19 cellular contexts compared by ENCODE assay signal in genomic region chr13:59746291-59746962, GRCh38.
DNase-seq lines count a peak whose midpoint lies in the region; ATAC-seq and TF ChIP-seq lines count a peak whose summit lies in the region.
"Had no signal": no experiment of that assay in that cellular context is flagged by ENCODE, and none has a peak within 500 bp of the region (broad histone marks: within the 10 kb centered on the region; RNA-seq: fewer than 3 reads in every experiment).

No MANE protein-coding gene starts in this region.

- no peaks in the 10 kb centered on the region for H4K20me1 ChIP-seq in SK-N-SH (ENCODE audit: insufficient read depth)

- H3K27me3 ChIP-seq in SK-N-SH (ENCODE audit: insufficient read depth), result no peaks in the 10 kb centered on the region
- H3K27me3 ChIP-seq: gastrocnemius medialis had no signal

- H3K4me3 ChIP-seq in SK-N-SH (ENCODE audit: low read depth in 2 of 2, low read length in 1 of 2), result no peak overlapping the region
- H3K4me3 ChIP-seq in fibroblast of mammary gland (ENCODE audit: control insufficient read depth, low read depth, low read length), result no peak overlapping the region
- H3K4me3 ChIP-seq: gastrocnemius medialis, GM23338 had no signal

- H3K9me2 ChIP-seq in SK-N-SH, result no peaks in the 10 kb centered on the region

- no peak overlapping the region for H2AFZ ChIP-seq in SK-N-SH (ENCODE audit: low read depth)
- H2AFZ ChIP-seq: GM23338 had no signal

- no peak overlapping the region for H3K9ac ChIP-seq in SK-N-SH

- no peak overlapping the region for H3K4me3 Mint-ChIP-seq in stimulated activated naive CD8-positive, alpha-beta T cell treated with anti-CD3 and anti-CD28 coated beads, Interleukin-15, amount 100 ng/mL, for 72 hours
- H3K4me3 Mint-ChIP-seq: activated CD8-positive, alpha-beta memory T cell treated with anti-CD3 and anti-CD28 coated beads, Interleukin-2, amount 10 ng/mL, durations not matched to agents 7 days and 5 days; dendritic cell treated with granulocyte-macrophage colony-stimulating factor and Interleukin-4, amounts not matched to agents 40 ng/mL and 50 ng/mL, for 4 days; GM23338 had no signal

- no peaks in the 10 kb centered on the region for H3K4me1 Mint-ChIP-seq in stimulated activated naive CD8-positive, alpha-beta T cell treated with anti-CD3 and anti-CD28 coated beads, Interleukin-15, amount 100 ng/mL, for 72 hours

- no peaks in the 10 kb centered on the region for H3K9me3 Mint-ChIP-seq in stimulated activated naive CD8-positive, alpha-beta T cell treated with anti-CD3 and anti-CD28 coated beads, Interleukin-15, amount 100 ng/mL, for 72 hours
- H3K9me3 Mint-ChIP-seq: activated naive CD4-positive, alpha-beta T cell treated with anti-CD3 and anti-CD28 coated beads, Interleukin-2, amount 50 U/mL, for 72 hours; dendritic cell treated with granulocyte-macrophage colony-stimulating factor and Interleukin-4, amounts not matched to agents 40 ng/mL and 50 ng/mL, for 4 days; GM23338 had no signal

- peaks cover 11 to 41% of the 10 kb centered on the region in 2 experiments; a peak in 3 of 4 replicates for H3K4me1 ChIP-seq in SK-N-SH (ENCODE audit: control insufficient read depth in 1 of 2, insufficient read depth in 2 of 2, low read depth in 1 of 2, low read length in 1 of 2)
- H3K4me1 ChIP-seq: gastrocnemius medialis had no signal

- H3K27ac ChIP-seq in SK-N-SH (ENCODE audit: low read depth in 2 of 2, low read length in 1 of 2), result peak overlapping the region in 1 of 2 experiments; percentile 54; a peak in 2 of 4 replicates
- H3K27ac ChIP-seq: gastrocnemius medialis had no signal

- DNase-seq in stimulated activated naive CD8-positive, alpha-beta T cell treated with anti-CD3 and anti-CD28 coated beads, Interleukin-15, Interleukin-2, amounts not matched to agents 100 U/mL and 50 U/mL, for 24 hours, result peak; percentile 4
- DNase-seq in stimulated activated naive CD8-positive, alpha-beta T cell treated with anti-CD3 and anti-CD28 coated beads, Interleukin-15, amount 100 ng/mL, for 72 hours, result no peak
- DNase-seq in SK-N-SH (no peak), fibroblast of mammary gland (ENCODE audit: low read depth) (peak; percentile 50), HEK293T (ENCODE audit: extremely low spot score) (no peak), SKM-1 treated with dmso at 0.1 percent for 144 hours (lab: John Stamatoyannopoulos, UW; ENCODE audit: unreplicated experiment) (no peak), COLO668 (lab: John Stamatoyannopoulos, UW; ENCODE audit: unreplicated experiment) (no peak), AML-193 (lab: John Stamatoyannopoulos, UW) (no peak)
- DNase-seq: activated CD8-positive, alpha-beta memory T cell treated with anti-CD3 and anti-CD28 coated beads, Interleukin-2, amount 10 ng/mL, durations not matched to agents 7 days and 5 days; DMS53; gastrocnemius medialis; KG1; NCI-H146; NCI-H526 treated with DMSO at 0.1 percent for 48 hours; posterior cingulate gyrus; SHP77 had no signal

- CTCF ChIA-PET in SK-N-SH (lab: Yijun Ruan, JAX), result interaction anchor here (0.8 to 1.9 kb wide), 3 partner anchors 15 to 354 kb away, joined by 3 to 4 read pairs (median 3); no protein-coding TSS in a partner anchor
- CTCF ChIA-PET in HEK293T (lab: Yijun Ruan, JAX), result interaction anchor here (0.7 kb wide), 1 partner anchor 98 kb away, joined by 3 read pairs; no protein-coding TSS in a partner anchor

- POLR2A ChIA-PET in SK-N-SH (lab: Yijun Ruan, JAX), result no interaction called here
- POLR2A ChIA-PET in HEK293T (lab: Yijun Ruan, JAX), result interaction anchor here (0.5 kb wide), 1 partner anchor 17 kb away, joined by 3 read pairs; no protein-coding TSS in a partner anchor

- H3K79me2 ChIP-seq in SK-N-SH (ENCODE audit: insufficient read depth), result no peaks in the 10 kb centered on the region

- no peak for ATAC-seq in stimulated activated naive CD8-positive, alpha-beta T cell treated with anti-CD3 and anti-CD28 coated beads, Interleukin-15, Interleukin-2, amounts not matched to agents 100 U/mL and 50 U/mL, for 24 hours
- no peak for ATAC-seq in stimulated activated naive CD8-positive, alpha-beta T cell treated with anti-CD3 and anti-CD28 coated beads, Interleukin-15, amount 100 ng/mL, for 72 hours
- ATAC-seq: activated CD8-positive, alpha-beta memory T cell treated with anti-CD3 and anti-CD28 coated beads, Interleukin-2, amount 10 ng/mL, durations not matched to agents 7 days and 5 days; gastrocnemius medialis had no signal

- H3K36me3 ChIP-seq in SK-N-SH (replicated peaks in 1 of 2; ENCODE audit: control insufficient read depth in 1 of 2, insufficient read depth in 2 of 2, low read length in 1 of 2), result no peaks in the 10 kb centered on the region
- H3K36me3 ChIP-seq: gastrocnemius medialis had no signal

- peaks cover 27% of the 10 kb centered on the region for H3F3A ChIP-seq in SK-N-SH (replicated peaks; ENCODE audit: insufficient read depth)

- no peak for TF ChIP-seq EP300 in SK-N-SH (IDR thresholded peaks at IDR 0.05; ENCODE audit: borderline replicate concordance in 1 of 2, low read depth in 1 of 2, low read length in 1 of 2)

- TF ChIP-seq RAD21 in SK-N-SH (IDR thresholded peaks at IDR 0.05; ENCODE audit: low read length), result no peak

- 89% methylated on average over 5 of the region's 5 CpGs for WGBS in SK-N-SH (ENCODE audit: low lambda C conversion rate)

- TF ChIP-seq CTCF in SK-N-SH (IDR thresholded peaks at IDR 0.05), result no peak
- TF ChIP-seq CTCF in fibroblast of mammary gland (conservative IDR thresholded peaks at IDR 0.05; ENCODE audit: control insufficient read depth, insufficient read depth, low read depth, low read length), result no peak

- H3K9me3 ChIP-seq in SK-N-SH, result no peaks in the 10 kb centered on the region
- H3K9me3 ChIP-seq: gastrocnemius medialis had no signal

- no peak overlapping the region for H3K4me2 ChIP-seq in SK-N-SH
- H3K4me2 ChIP-seq: GM23338 had no signal

- H3K27me3 Mint-ChIP-seq in stimulated activated naive CD8-positive, alpha-beta T cell treated with anti-CD3 and anti-CD28 coated beads, Interleukin-15, amount 100 ng/mL, for 72 hours, result no peaks in the 10 kb centered on the region
- H3K27me3 Mint-ChIP-seq: activated CD8-positive, alpha-beta memory T cell treated with anti-CD3 and anti-CD28 coated beads, Interleukin-2, amount 10 ng/mL, durations not matched to agents 7 days and 5 days; dendritic cell treated with granulocyte-macrophage colony-stimulating factor and Interleukin-4, amounts not matched to agents 40 ng/mL and 50 ng/mL, for 4 days had no signal

- no peak overlapping the region for H3K27ac Mint-ChIP-seq in stimulated activated naive CD8-positive, alpha-beta T cell treated with anti-CD3 and anti-CD28 coated beads, Interleukin-15, amount 100 ng/mL, for 72 hours
- H3K27ac Mint-ChIP-seq: activated CD8-positive, alpha-beta memory T cell treated with anti-CD3 and anti-CD28 coated beads, Interleukin-2, amount 10 ng/mL, durations not matched to agents 7 days and 5 days; activated naive CD4-positive, alpha-beta T cell treated with anti-CD3 and anti-CD28 coated beads, Interleukin-2, amount 50 U/mL, for 72 hours; dendritic cell treated with granulocyte-macrophage colony-stimulating factor and Interleukin-4, amounts not matched to agents 40 ng/mL and 50 ng/mL, for 4 days; GM23338 had no signal

TF ChIP-seq in SK-N-SH, 30 proteins besides CTCF, POLR2A, EP300 and RAD21 (continues in another document):
- TF ChIP-seq SIN3A (IDR thresholded peaks at IDR 0.05; ENCODE audit: borderline replicate concordance, low read depth, low read length) (no peak), MAX (IDR thresholded peaks at IDR 0.05; ENCODE audit: low read depth) (no peak), RFX5 (IDR thresholded peaks at IDR 0.05; ENCODE audit: low read length) (no peak), PBX3 (IDR thresholded peaks at IDR 0.05) (peak; percentile 62)

TF ChIP-seq in HEK293T, 16 proteins besides CTCF, POLR2A, EP300 and RAD21:
- no peak for TF ChIP-seq FOXM1 (IDR thresholded peaks at IDR 0.05; ENCODE audit: borderline replicate concordance)
- TF ChIP-seq NFRKB (IDR thresholded peaks at IDR 0.05), result no peak
- no peak for TF ChIP-seq ZNF384 (IDR thresholded peaks at IDR 0.05)
- TF ChIP-seq ARNT (IDR thresholded peaks at IDR 0.05), result no peak
- TF ChIP-seq ELF4 (IDR thresholded peaks at IDR 0.05), result no peak
- no peak for TF ChIP-seq SP1 (IDR thresholded peaks at IDR 0.05)
- no peak for TF ChIP-seq HDGF (IDR thresholded peaks at IDR 0.05; ENCODE audit: borderline replicate concordance)
- TF ChIP-seq TARDBP (IDR thresholded peaks at IDR 0.05), result no peak
- no peak for TF ChIP-seq SUZ12 (IDR thresholded peaks at IDR 0.05)
- TF ChIP-seq CTBP1 (IDR thresholded peaks at IDR 0.05; ENCODE audit: borderline replicate concordance), result no peak
- no peak for TF ChIP-seq LEF1 (IDR thresholded peaks at IDR 0.05; ENCODE audit: borderline replicate concordance)
- no peak for TF ChIP-seq PKNOX1 (IDR thresholded peaks at IDR 0.05)
- TF ChIP-seq FOXK2 (IDR thresholded peaks at IDR 0.05), result no peak
- no peak for TF ChIP-seq L3MBTL2 (conservative IDR thresholded peaks at IDR 0.05)
- no peak for TF ChIP-seq BHLHE40 (IDR thresholded peaks at IDR 0.05; ENCODE audit: borderline replicate concordance)
- no peak for TF ChIP-seq FOXA1 (IDR thresholded peaks at IDR 0.05)

Comparison
In these comparisons a context has a peak if more than half of its experiments do, and no peak if none do; other contexts are left out.
1. DNase-seq: peak in stimulated activated naive CD8-positive, alpha-beta T cell treated with anti-CD3 and anti-CD28 coated beads, Interleukin-15, Interleukin-2, amounts not matched to agents 100 U/mL and 50 U/mL, for 24 hours (single experiment) and fibroblast of mammary gland (single experiment); none in stimulated activated naive CD8-positive, alpha-beta T cell treated with anti-CD3 and anti-CD28 coated beads, Interleukin-15, amount 100 ng/mL, for 72 hours (0 of 2), SK-N-SH (single experiment), HEK293T (single experiment), SKM-1 treated with dmso at 0.1 percent for 144 hours (single experiment), COLO668 (single experiment) and AML-193 (0 of 2).